Comparison of ENCODE assay signal across 8 cellular contexts in genomic region chr15:52680041-52680391, GRCh38. TPM values are rescaled to one million over a fixed set of nuclear protein-coding genes. Genes with fewer than 3 reads are reported as not detected.
A peak's percentile ranks its signal among the peaks of the same experiment; 100 is the strongest.
DNase-seq lines count a peak whose midpoint lies in the region; ATAC-seq, FAIRE-seq and TF ChIP-seq lines count a peak whose summit lies in the region.

No MANE protein-coding gene starts in this region.

- dilution Hi-C loops in endothelial cell of umbilical vein (cut with MboI; ENCODE audit: extremely low pct_ligation_motif_present, low sequenced_read_pairs): no loop called here

- H3K9me1 ChIP-seq in endothelial cell of umbilical vein (replicated peaks; ENCODE audit: control insufficient read depth, extremely low read depth, insufficient read depth, low read length): no peaks in the 10 kb centered on the region

- TF ChIP-seq CTCF in endothelial cell of umbilical vein (IDR thresholded peaks at IDR 0.05; ENCODE audit: extremely low read depth in 1 of 2, insufficient read depth in 1 of 2, low read depth in 1 of 2, low read length in 2 of 2) (no peak), prostate gland (IDR thresholded peaks at IDR 0.05) (no peak)

- H3K27me3 ChIP-seq in endothelial cell of umbilical vein (ENCODE audit: control insufficient read depth in 2 of 2, insufficient read depth in 2 of 2, low read length in 2 of 2) (peaks cover 11 to 17% of the 10 kb centered on the region in 2 experiments), prostate gland (replicated peaks; ENCODE audit: insufficient read depth) (no peaks in the 10 kb centered on the region)

- peaks cover 3% of the 10 kb centered on the region for H3K79me2 ChIP-seq in endothelial cell of umbilical vein (ENCODE audit: control insufficient read depth, insufficient read depth, low read length)

- peak overlapping the region; percentile 56 for H2AFZ ChIP-seq in endothelial cell of umbilical vein (ENCODE audit: low read depth, low read length)

- H3K4me1 ChIP-seq in endothelial cell of umbilical vein (ENCODE audit: control insufficient read depth, extremely low read depth, insufficient read depth, low read length) (peaks cover 18% of the 10 kb centered on the region), prostate gland (replicated peaks) (no peaks in the 10 kb centered on the region)

- peaks cover 0 to under 1% of the 10 kb centered on the region in 2 experiments for H3K36me3 ChIP-seq in endothelial cell of umbilical vein (ENCODE audit: control insufficient read depth in 2 of 2, extremely low read depth in 1 of 2, insufficient read depth in 2 of 2, low read length in 2 of 2)
- no peaks in the 10 kb centered on the region for H3K36me3 ChIP-seq in prostate gland

- H3K9ac ChIP-seq in endothelial cell of umbilical vein (replicated peaks; ENCODE audit: extremely low read depth, insufficient read depth, low read length): peak overlapping the region; percentile 94

- FAIRE-seq in endothelial cell of umbilical vein (lab: Jason Lieb, UNC): no peak

- BruUV-seq in endothelial cell of umbilical vein (replicated peaks; lab: Mats Ljungman, UMichigan): TSS peak; percentile 60

- ATAC-seq in GM19023 (IDR thresholded peaks at IDR 0.05; ENCODE audit: unreplicated experiment): no peak

- H3K9me3 ChIP-seq in endothelial cell of umbilical vein (replicated peaks; ENCODE audit: control insufficient read depth, insufficient read depth, low read length) (no peaks in the 10 kb centered on the region), prostate gland (no peaks in the 10 kb centered on the region)

- no peak for TF ChIP-seq POLR2A in endothelial cell of umbilical vein (IDR thresholded peaks at IDR 0.05; ENCODE audit: low read depth, low read length)
- TF ChIP-seq POLR2A in prostate gland (IDR thresholded peaks at IDR 0.05): no peak

- peak overlapping the region in 2 of 3 experiments; percentile 26 to 87 for H3K4me3 ChIP-seq in endothelial cell of umbilical vein (replicated peaks in 1 of 3; ENCODE audit: insufficient read depth in 1 of 3, low read depth in 1 of 3, low read length in 3 of 3)
- H3K4me3 ChIP-seq in prostate gland: peak overlapping the region; percentile 66 to 73

- H3K27ac ChIP-seq in endothelial cell of umbilical vein (ENCODE audit: insufficient read depth, low read depth, low read length): no peak overlapping the region
- H3K27ac ChIP-seq in prostate gland: peak overlapping the region; percentile 94 to 97

- no peaks in the 10 kb centered on the region for H4K20me1 ChIP-seq in endothelial cell of umbilical vein (replicated peaks; ENCODE audit: control insufficient read depth, extremely low read depth, insufficient read depth, low read length)

- intact Hi-C loops in endothelial cell of umbilical vein (cut with micrococcal nuclease): no loop called here
- intact Hi-C loops in prostate gland (cut with DNase I): loop anchor here (5.0 kb wide), 1 partner anchor 52 kb away; no protein-coding TSS in a partner anchor

- WGBS in prostate gland: 39% methylated on average over 3 of the region's 3 CpGs

- CTCF ChIA-PET in endothelial cell of umbilical vein (lab: Charles Lee): interaction anchor here (0.6 to 2.1 kb wide), 6 partner anchors 32 to 518 kb away, joined by 3 to 10 read pairs (median 4); no protein-coding TSS in a partner anchor

- POLR2A ChIA-PET in endothelial cell of umbilical vein (lab: Charles Lee): interaction anchor here (0.7 kb wide), 1 partner anchor 377 kb away, joined by 3 read pairs; no protein-coding TSS in a partner anchor

- DNase-seq in GM04503 (ENCODE audit: low read depth) (peak; percentile 36), OCI-M1 (lab: John Stamatoyannopoulos, UW) (peak; percentile 28), endothelial cell of umbilical vein (ENCODE audit: low read depth, low spot score) (peak; percentile 43), prostate gland (ENCODE audit: low spot score) (no peak), NCI-H2081 (lab: John Stamatoyannopoulos, UW) (no peak), GM19240 (ENCODE audit: insufficient read length, low spot score) (no peak), HPDE6-E6E7 (ENCODE audit: extremely low spot score) (no peak)

- H3K4me2 ChIP-seq in endothelial cell of umbilical vein (ENCODE audit: insufficient read depth, low read length): peak overlapping the region; percentile 63

TF ChIP-seq in endothelial cell of umbilical vein, 7 proteins besides CTCF, POLR2A, EP300 and RAD21:
- no peak for TF ChIP-seq POLR2AphosphoS5 (IDR thresholded peaks at IDR 0.05; ENCODE audit: insufficient read depth, low read depth, low read length)
- no peak for TF ChIP-seq MYC (IDR thresholded peaks at IDR 0.05; ENCODE audit: low read depth, low read length)
- no peak for TF ChIP-seq FOS (IDR thresholded peaks at IDR 0.05; ENCODE audit: borderline replicate concordance, insufficient read depth, low read length)
- no peak for TF ChIP-seq GATA2 (IDR thresholded peaks at IDR 0.05; ENCODE audit: insufficient read depth, insufficient read length, low read depth, low read length)
- TF ChIP-seq JUN (IDR thresholded peaks at IDR 0.05; ENCODE audit: borderline replicate concordance, insufficient read depth, insufficient read length, low read depth): peak; percentile 10
- peak; percentile 15 for TF ChIP-seq EZH2 (IDR thresholded peaks at IDR 0.05; ENCODE audit: borderline replicate concordance, low read depth, low read length, severe bottlenecking)
- no peak for TF ChIP-seq MAX (IDR thresholded peaks at IDR 0.05; ENCODE audit: insufficient read depth, insufficient read length)
TF ChIP-seq in endothelial cell of umbilical vein: peak in this region for 2.

RNA-seq across cellular contexts. Expression of gene ATOSA, which starts 0.8 kb away (rescaled TPM):
- total RNA-seq in endothelial cell of umbilical vein: 39.1 and 41.1 TPM in 2 replicates
- polyA plus RNA-seq in endothelial cell of umbilical vein: 17.1 and 19.4 TPM in 2 replicates
- 15.4 and 16.5 TPM in 2 replicates for polyA plus RNA-seq in endothelial cell of umbilical vein (2011; cell fraction: cytosol; rRNA removed)
- 90.8 and 104 TPM in 2 replicates for polyA plus RNA-seq in endothelial cell of umbilical vein (2011; cell fraction: nucleus; rRNA removed)
- polyA plus RNA-seq in endothelial cell of umbilical vein (2012): 17.6 and 26.1 TPM in 2 replicates
- polyA minus RNA-seq in endothelial cell of umbilical vein: 49.2 and 57.4 TPM in 2 replicates
- 8.9 TPM for polyA minus RNA-seq in endothelial cell of umbilical vein (2011; cell fraction: cytosol; rRNA and poly(A)+ RNA removed)
- 112 and 162 TPM in 2 replicates for polyA minus RNA-seq in endothelial cell of umbilical vein (2011; cell fraction: nucleus; rRNA and poly(A)+ RNA removed)
- 10 to 100 TPM; 44.3 to 81.6 TPM for total RNA-seq in prostate gland

Comparison
In these comparisons a context has a peak if more than half of its experiments do, and no peak if none do; other contexts are left out.
1. DNase-seq: peak in GM04503 (single experiment), OCI-M1 (single experiment) and endothelial cell of umbilical vein (single experiment); none in prostate gland (single experiment), NCI-H2081 (0 of 2), GM19240 (single experiment) and HPDE6-E6E7 (single experiment).